In the genomic region with DNA sequence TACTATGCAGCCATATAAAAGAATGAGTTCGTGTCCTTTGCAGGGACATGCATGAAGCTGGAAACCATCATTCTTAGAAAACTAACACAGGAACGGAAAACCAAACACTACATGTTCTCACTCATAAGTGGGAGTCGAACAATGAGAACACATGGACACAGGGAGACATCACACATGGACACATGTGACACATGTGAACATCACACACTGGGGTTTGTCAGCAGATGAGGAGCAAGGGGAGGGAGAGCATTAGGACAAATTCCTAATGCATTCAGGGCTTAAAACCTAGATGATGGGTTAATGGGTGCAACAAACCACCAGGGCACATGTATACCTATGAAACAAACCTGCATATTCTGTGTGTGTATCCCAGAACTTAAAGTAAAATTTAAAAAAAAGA, we compare ENCODE assay signal across 29 cellular contexts.
"Had no signal": no experiment of that assay in that cellular context is flagged by ENCODE, and none has a peak within 500 bp of the region (broad histone marks: within the 10 kb centered on the region; RNA-seq: fewer than 3 reads in every experiment).

No MANE protein-coding gene starts in this region.

- H3K4me1 Mint-ChIP-seq: stimulated activated effector memory CD8-positive, alpha-beta T cell treated with anti-CD3 and anti-CD28 coated beads, Interleukin-12 subunit alpha, Interleukin-12 subunit beta, amount 100 ng/mL, for 72 hours; stimulated activated memory B cell treated with anti-CD40 and anti-IgM and Interleukin-4, amounts not matched to agents 10 μg/mL and 1 μg/mL and 100 μg/mL, for 72 hours; stimulated activated naive B cell treated with anti-CD40 and anti-IgM and Interleukin-4, amounts not matched to agents 10 μg/mL and 1 μg/mL and 100 μg/mL, for 72 hours; stimulated activated naive CD8-positive, alpha-beta T cell treated with anti-CD3 and anti-CD28 coated beads, Interleukin-15, amount 100 ng/mL, for 72 hours had no signal

- H3K27ac Mint-ChIP-seq: stimulated activated effector memory CD8-positive, alpha-beta T cell treated with anti-CD3 and anti-CD28 coated beads, Interleukin-12 subunit alpha, Interleukin-12 subunit beta, amount 100 ng/mL, for 72 hours; stimulated activated memory B cell treated with anti-CD40 and anti-IgM and Interleukin-4, amounts not matched to agents 10 μg/mL and 1 μg/mL and 100 μg/mL, for 72 hours; stimulated activated naive B cell treated with anti-CD40 and anti-IgM and Interleukin-4, amounts not matched to agents 10 μg/mL and 1 μg/mL and 100 μg/mL, for 72 hours; stimulated activated naive CD8-positive, alpha-beta T cell treated with anti-CD3 and anti-CD28 coated beads, Interleukin-15, amount 100 ng/mL, for 72 hours; stimulated activated naive CD8-positive, alpha-beta T cell treated with anti-CD3 and anti-CD28 coated beads, Interleukin-15, Interleukin-2, amounts not matched to agents 100 ng/mL and 50 ng/mL, for 24 hours; type B pancreatic cell had no signal

- H3K27me3 ChIP-seq: stomach, suprapubic skin, testis, thyroid gland, tibial artery, tibial nerve, transverse colon, upper lobe of left lung, upper lobe of right lung, uterus, vagina had no signal

- FAIRE-seq: urothelium cell line had no signal

- H3K4me1 ChIP-seq: stomach, suprapubic skin, testis, thyroid gland, tibial artery, tibial nerve, transverse colon, upper lobe of left lung, upper lobe of right lung, uterus, vagina had no signal

- H3K27ac ChIP-seq: stomach, suprapubic skin, testis, thoracic aorta, thyroid gland, tibial artery, tibial nerve, transverse colon, upper lobe of left lung, upper lobe of right lung, uterus, vagina had no signal

- H3K36me3 Mint-ChIP-seq: stimulated activated effector memory CD8-positive, alpha-beta T cell treated with anti-CD3 and anti-CD28 coated beads, Interleukin-12 subunit alpha, Interleukin-12 subunit beta, amount 100 ng/mL, for 72 hours; type B pancreatic cell had no signal

- H3K36me3 ChIP-seq: stomach, suprapubic skin, thoracic aorta, thyroid gland, tibial artery, tibial nerve, transverse colon, upper lobe of left lung, upper lobe of right lung, uterus, vagina had no signal

- H3K4me3 Mint-ChIP-seq: stimulated activated effector memory CD8-positive, alpha-beta T cell treated with anti-CD3 and anti-CD28 coated beads, Interleukin-12 subunit alpha, Interleukin-12 subunit beta, amount 100 ng/mL, for 72 hours; stimulated activated memory B cell treated with anti-CD40 and anti-IgM and Interleukin-4, amounts not matched to agents 10 μg/mL and 1 μg/mL and 100 μg/mL, for 72 hours; stimulated activated naive B cell treated with anti-CD40 and anti-IgM and Interleukin-4, amounts not matched to agents 10 μg/mL and 1 μg/mL and 100 μg/mL, for 72 hours; stimulated activated naive CD8-positive, alpha-beta T cell treated with anti-CD3 and anti-CD28 coated beads, Interleukin-15, amount 100 ng/mL, for 72 hours; stimulated activated naive CD8-positive, alpha-beta T cell treated with anti-CD3 and anti-CD28 coated beads, Interleukin-15, Interleukin-2, amounts not matched to agents 100 ng/mL and 50 ng/mL, for 24 hours; type B pancreatic cell had no signal

- ATAC-seq: stimulated activated effector memory CD8-positive, alpha-beta T cell treated with anti-CD3 and anti-CD28 coated beads, Interleukin-12 subunit alpha, Interleukin-12 subunit beta, amount 100 ng/mL, for 72 hours; stimulated activated memory B cell treated with anti-CD40 and anti-IgM and Interleukin-4, amounts not matched to agents 10 μg/mL and 1 μg/mL and 100 μg/mL, for 72 hours; stimulated activated naive B cell treated with anti-CD40 and anti-IgM and Interleukin-4, amounts not matched to agents 10 μg/mL and 1 μg/mL and 100 μg/mL, for 72 hours; stimulated activated naive CD8-positive, alpha-beta T cell treated with anti-CD3 and anti-CD28 coated beads, Interleukin-15, amount 100 ng/mL, for 72 hours; stimulated activated naive CD8-positive, alpha-beta T cell treated with anti-CD3 and anti-CD28 coated beads, Interleukin-15, Interleukin-2, amounts not matched to agents 100 U/mL and 50 U/mL, for 24 hours; upper lobe of right lung had no signal

- H3K4me3 ChIP-seq: stomach, suprapubic skin, testis, thoracic aorta, thyroid gland, tibial artery, tibial nerve, transverse colon, upper lobe of left lung, upper lobe of right lung, uterus, vagina had no signal

- H3K27me3 Mint-ChIP-seq: stimulated activated memory B cell treated with anti-CD40 and anti-IgM and Interleukin-4, amounts not matched to agents 10 μg/mL and 1 μg/mL and 100 μg/mL, for 72 hours; stimulated activated naive B cell treated with anti-CD40 and anti-IgM and Interleukin-4, amounts not matched to agents 10 μg/mL and 1 μg/mL and 100 μg/mL, for 72 hours; stimulated activated naive CD8-positive, alpha-beta T cell treated with anti-CD3 and anti-CD28 coated beads, Interleukin-15, amount 100 ng/mL, for 72 hours; stimulated activated naive CD8-positive, alpha-beta T cell treated with anti-CD3 and anti-CD28 coated beads, Interleukin-15, Interleukin-2, amounts not matched to agents 100 ng/mL and 50 ng/mL, for 24 hours had no signal

- H3K9me3 ChIP-seq: stomach, suprapubic skin, testis, thoracic aorta, thyroid gland, tibial artery, tibial nerve, transverse colon, upper lobe of left lung, upper lobe of right lung, uterus, vagina had no signal

- DNase-seq: stimulated activated CD4-positive, alpha-beta T cell treated with anti-CD3 and anti-CD28 coated beads, Interleukin-2, amount 100 ng/mL, for 48 hours; stimulated activated CD4-positive, alpha-beta T cell treated with anti-CD3 and anti-CD28 coated beads, Interleukin-4, amount 100 ng/mL, for 1 hour; stimulated activated CD4-positive, alpha-beta T cell treated with anti-CD3 and anti-CD28 coated beads, Interleukin-4, amount 100 ng/mL, for 24 hours; stimulated activated CD4-positive, alpha-beta T cell treated with anti-CD3 and anti-CD28 coated beads, Interleukin-4, amount 100 ng/mL, for 4 hours; stimulated activated CD8-positive, alpha-beta memory T cell treated with anti-CD3 and anti-CD28 coated beads, Interleukin-4, amount 100 ng/mL, for 48 hours; stimulated activated naive B cell treated with anti-CD40 and anti-IgM and Interleukin-4, amounts not matched to agents 10 μg/mL and 1 μg/mL and 100 μg/mL, for 72 hours; stimulated activated naive CD4-positive, alpha-beta T cell; stimulated activated naive CD4-positive, alpha-beta T cell treated with Interleukin-2 at 50 U/mL for 16 hours; stimulated activated naive CD8-positive, alpha-beta T cell treated with anti-CD3 and anti-CD28 coated beads, Interleukin-15, amount 100 ng/mL, for 72 hours; stimulated activated naive CD8-positive, alpha-beta T cell treated with anti-CD3 and anti-CD28 coated beads, Interleukin-15, Interleukin-2, amounts not matched to agents 100 U/mL and 50 U/mL, for 24 hours; stomach; substantia nigra; testis; thyroid gland; tibial artery; transverse colon; trophoblast cell; upper lobe of left lung; upper lobe of right lung; uterus had no signal
